ENCODE assay signal across 1 cellular context in the genomic region with DNA sequence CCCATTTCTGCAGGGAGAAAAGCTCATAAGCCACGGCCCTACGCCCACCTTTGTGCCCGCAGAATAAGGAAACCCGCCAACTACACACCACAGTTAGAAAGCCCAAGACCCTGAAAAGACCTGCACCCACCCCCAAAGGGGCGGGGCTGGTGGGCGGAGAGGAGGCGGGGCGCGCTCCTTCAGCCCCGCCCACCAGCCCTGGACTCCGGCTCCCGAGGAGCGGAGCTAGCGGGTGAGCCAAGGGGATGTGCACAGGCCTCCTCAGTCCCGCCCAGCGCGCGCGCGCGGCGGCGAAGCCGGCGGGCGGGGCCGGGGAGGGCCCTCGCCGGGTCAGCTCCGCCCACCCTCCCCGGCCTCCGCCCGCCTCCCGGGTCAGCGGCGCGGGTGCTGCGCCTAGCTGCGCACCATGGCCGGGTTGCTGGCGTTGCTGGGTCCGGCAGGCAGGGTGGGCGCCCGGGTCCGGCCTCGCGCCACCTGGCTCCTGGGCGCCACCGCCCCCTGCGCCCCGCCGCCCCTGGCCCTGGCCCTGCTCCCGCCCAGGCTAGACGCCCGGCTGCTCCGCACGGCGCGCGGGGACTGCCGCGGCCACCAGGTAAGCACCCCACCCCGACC.
TF ChIP-seq lines count a peak whose summit lies in the region.

A gene with protein sequence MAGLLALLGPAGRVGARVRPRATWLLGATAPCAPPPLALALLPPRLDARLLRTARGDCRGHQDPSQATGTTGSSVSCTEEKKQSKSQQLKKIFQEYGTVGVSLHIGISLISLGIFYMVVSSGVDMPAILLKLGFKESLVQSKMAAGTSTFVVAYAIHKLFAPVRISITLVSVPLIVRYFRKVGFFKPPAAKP (plus strand): TSS at position 375 of the 612 bp plus-strand sequence. CDS start 32 bp downstream, at position 407.

TF ChIP-seq in HepG2, 621 proteins besides CTCF, POLR2A, EP300 and RAD21 (continued from another document and continues in another):
- TF ChIP-seq, protein P1, sequence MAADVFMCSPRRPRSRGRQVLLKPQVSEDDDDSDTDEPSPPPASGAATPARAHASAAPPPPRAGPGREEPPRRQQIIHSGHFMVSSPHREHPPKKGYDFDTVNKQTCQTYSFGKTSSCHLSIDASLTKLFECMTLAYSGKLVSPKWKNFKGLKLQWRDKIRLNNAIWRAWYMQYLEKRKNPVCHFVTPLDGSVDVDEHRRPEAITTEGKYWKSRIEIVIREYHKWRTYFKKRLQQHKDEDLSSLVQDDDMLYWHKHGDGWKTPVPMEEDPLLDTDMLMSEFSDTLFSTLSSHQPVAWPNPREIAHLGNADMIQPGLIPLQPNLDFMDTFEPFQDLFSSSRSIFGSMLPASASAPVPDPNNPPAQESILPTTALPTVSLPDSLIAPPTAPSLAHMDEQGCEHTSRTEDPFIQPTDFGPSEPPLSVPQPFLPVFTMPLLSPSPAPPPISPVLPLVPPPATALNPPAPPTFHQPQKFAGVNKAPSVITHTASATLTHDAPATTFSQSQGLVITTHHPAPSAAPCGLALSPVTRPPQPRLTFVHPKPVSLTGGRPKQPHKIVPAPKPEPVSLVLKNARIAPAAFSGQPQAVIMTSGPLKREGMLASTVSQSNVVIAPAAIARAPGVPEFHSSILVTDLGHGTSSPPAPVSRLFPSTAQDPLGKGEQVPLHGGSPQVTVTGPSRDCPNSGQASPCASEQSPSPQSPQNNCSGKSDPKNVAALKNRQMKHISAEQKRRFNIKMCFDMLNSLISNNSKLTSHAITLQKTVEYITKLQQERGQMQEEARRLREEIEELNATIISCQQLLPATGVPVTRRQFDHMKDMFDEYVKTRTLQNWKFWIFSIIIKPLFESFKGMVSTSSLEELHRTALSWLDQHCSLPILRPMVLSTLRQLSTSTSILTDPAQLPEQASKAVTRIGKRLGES (CRISPR knock-in tag; IDR thresholded peaks at IDR 0.05; ENCODE audit: borderline replicate concordance) = no peak
- peak; percentile 8; the same call in 1 of the 2 replicates for TF ChIP-seq ZNF558 (CRISPR knock-in tag; IDR thresholded peaks at IDR 0.05; ENCODE audit: borderline replicate concordance)
- TF ChIP-seq KLF13 (CRISPR knock-in tag; IDR thresholded peaks at IDR 0.05) = no peak
- TF ChIP-seq, protein P2, sequence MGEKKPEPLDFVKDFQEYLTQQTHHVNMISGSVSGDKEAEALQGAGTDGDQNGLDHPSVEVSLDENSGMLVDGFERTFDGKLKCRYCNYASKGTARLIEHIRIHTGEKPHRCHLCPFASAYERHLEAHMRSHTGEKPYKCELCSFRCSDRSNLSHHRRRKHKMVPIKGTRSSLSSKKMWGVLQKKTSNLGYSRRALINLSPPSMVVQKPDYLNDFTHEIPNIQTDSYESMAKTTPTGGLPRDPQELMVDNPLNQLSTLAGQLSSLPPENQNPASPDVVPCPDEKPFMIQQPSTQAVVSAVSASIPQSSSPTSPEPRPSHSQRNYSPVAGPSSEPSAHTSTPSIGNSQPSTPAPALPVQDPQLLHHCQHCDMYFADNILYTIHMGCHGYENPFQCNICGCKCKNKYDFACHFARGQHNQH (CRISPR knock-in tag; IDR thresholded peaks at IDR 0.05) = 0 out of 2 replicates have a peak, but pooled peaks have one; percentile 18
- TF ChIP-seq ZFYVE20 (CRISPR knock-in tag; IDR thresholded peaks at IDR 0.05; ENCODE audit: borderline replicate concordance, low read depth) = no peak
- TF ChIP-seq RCOR2 (CRISPR knock-in tag; IDR thresholded peaks at IDR 0.05) = no peak
- no peak for TF ChIP-seq PPARG (CRISPR knock-in tag; conservative IDR thresholded peaks at IDR 0.05)
- no peak for TF ChIP-seq NAIF1 (CRISPR knock-in tag; IDR thresholded peaks at IDR 0.05; ENCODE audit: borderline replicate concordance)
- no peak for TF ChIP-seq ZNF703 (CRISPR knock-in tag; IDR thresholded peaks at IDR 0.05; ENCODE audit: borderline replicate concordance)
- TF ChIP-seq, protein P3, sequence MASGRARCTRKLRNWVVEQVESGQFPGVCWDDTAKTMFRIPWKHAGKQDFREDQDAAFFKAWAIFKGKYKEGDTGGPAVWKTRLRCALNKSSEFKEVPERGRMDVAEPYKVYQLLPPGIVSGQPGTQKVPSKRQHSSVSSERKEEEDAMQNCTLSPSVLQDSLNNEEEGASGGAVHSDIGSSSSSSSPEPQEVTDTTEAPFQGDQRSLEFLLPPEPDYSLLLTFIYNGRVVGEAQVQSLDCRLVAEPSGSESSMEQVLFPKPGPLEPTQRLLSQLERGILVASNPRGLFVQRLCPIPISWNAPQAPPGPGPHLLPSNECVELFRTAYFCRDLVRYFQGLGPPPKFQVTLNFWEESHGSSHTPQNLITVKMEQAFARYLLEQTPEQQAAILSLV (CRISPR knock-in tag; IDR thresholded peaks at IDR 0.05; ENCODE audit: borderline replicate concordance) = no peak
- TF ChIP-seq PTBP1 (IDR thresholded peaks at IDR 0.05; ENCODE audit: low read depth, low read length, poor library complexity, severe bottlenecking) = peak; percentile 45
- TF ChIP-seq SRSF9 (IDR thresholded peaks at IDR 0.05; ENCODE audit: borderline replicate concordance, insufficient read depth, low read depth, low read length, poor library complexity, severe bottlenecking) = no peak
- TF ChIP-seq ZNF329 (CRISPR knock-in tag; IDR thresholded peaks at IDR 0.05; ENCODE audit: low read depth) = no peak
- TF ChIP-seq CCAR2 (optimal IDR thresholded peaks at IDR 0.05; ENCODE audit: low read depth, low read length) = no peak
- TF ChIP-seq CREM (IDR thresholded peaks at IDR 0.05) = no peak
- TF ChIP-seq CREM (CRISPR knock-in tag; IDR thresholded peaks at IDR 0.05) = no peak
- TF ChIP-seq, protein P4, sequence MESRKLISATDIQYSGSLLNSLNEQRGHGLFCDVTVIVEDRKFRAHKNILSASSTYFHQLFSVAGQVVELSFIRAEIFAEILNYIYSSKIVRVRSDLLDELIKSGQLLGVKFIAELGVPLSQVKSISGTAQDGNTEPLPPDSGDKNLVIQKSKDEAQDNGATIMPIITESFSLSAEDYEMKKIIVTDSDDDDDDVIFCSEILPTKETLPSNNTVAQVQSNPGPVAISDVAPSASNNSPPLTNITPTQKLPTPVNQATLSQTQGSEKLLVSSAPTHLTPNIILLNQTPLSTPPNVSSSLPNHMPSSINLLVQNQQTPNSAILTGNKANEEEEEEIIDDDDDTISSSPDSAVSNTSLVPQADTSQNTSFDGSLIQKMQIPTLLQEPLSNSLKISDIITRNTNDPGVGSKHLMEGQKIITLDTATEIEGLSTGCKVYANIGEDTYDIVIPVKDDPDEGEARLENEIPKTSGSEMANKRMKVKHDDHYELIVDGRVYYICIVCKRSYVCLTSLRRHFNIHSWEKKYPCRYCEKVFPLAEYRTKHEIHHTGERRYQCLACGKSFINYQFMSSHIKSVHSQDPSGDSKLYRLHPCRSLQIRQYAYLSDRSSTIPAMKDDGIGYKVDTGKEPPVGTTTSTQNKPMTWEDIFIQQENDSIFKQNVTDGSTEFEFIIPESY (CRISPR knock-in tag; IDR thresholded peaks at IDR 0.05) = no peak
- TF ChIP-seq SRY (CRISPR knock-in tag; IDR thresholded peaks at IDR 0.05) = no peak
- TF ChIP-seq ZNF501 (CRISPR knock-in tag; IDR thresholded peaks at IDR 0.05) = no peak
- TF ChIP-seq SYNCRIP (IDR thresholded peaks at IDR 0.05; ENCODE audit: insufficient read depth, low read depth, low read length) = no peak
- TF ChIP-seq, protein P5, sequence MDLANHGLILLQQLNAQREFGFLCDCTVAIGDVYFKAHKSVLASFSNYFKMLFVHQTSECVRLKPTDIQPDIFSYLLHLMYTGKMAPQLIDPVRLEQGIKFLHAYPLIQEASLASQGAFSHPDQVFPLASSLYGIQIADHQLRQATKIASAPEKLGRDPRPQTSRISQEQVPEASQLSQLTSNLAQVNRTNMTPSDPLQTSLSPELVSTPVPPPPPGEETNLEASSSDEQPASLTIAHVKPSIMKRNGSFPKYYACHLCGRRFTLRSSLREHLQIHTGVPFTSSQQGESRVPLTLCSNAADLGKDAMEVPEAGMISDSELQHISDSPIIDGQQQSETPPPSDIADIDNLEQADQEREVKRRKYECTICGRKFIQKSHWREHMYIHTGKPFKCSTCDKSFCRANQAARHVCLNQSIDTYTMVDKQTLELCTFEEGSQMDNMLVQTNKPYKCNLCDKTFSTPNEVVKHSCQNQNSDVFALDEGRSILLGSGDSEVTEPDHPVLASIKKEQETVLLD (CRISPR knock-in tag; IDR thresholded peaks at IDR 0.05; ENCODE audit: low read depth) = 0 out of 2 replicates have a peak, but pooled peaks have one; percentile 43
- peak; percentile 96 for TF ChIP-seq MAZ (IDR thresholded peaks at IDR 0.05; ENCODE audit: borderline replicate concordance, low read depth, low read length)
- no peak; the same call in 1 of the 2 replicates for TF ChIP-seq MAZ (CRISPR knock-in tag; IDR thresholded peaks at IDR 0.05; ENCODE audit: low read depth)
- TF ChIP-seq, protein P6, sequence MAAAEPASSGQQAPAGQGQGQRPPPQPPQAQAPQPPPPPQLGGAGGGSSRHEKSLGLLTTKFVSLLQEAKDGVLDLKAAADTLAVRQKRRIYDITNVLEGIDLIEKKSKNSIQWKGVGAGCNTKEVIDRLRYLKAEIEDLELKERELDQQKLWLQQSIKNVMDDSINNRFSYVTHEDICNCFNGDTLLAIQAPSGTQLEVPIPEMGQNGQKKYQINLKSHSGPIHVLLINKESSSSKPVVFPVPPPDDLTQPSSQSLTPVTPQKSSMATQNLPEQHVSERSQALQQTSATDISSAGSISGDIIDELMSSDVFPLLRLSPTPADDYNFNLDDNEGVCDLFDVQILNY (CRISPR knock-in tag; conservative IDR thresholded peaks at IDR 0.05) = no peak
- TF ChIP-seq JUNB (CRISPR knock-in tag; IDR thresholded peaks at IDR 0.05; ENCODE audit: borderline replicate concordance) = no peak
- no peak for TF ChIP-seq MEIS1 (CRISPR knock-in tag; IDR thresholded peaks at IDR 0.05; ENCODE audit: borderline replicate concordance)
- no peak for TF ChIP-seq EHMT2 (IDR thresholded peaks at IDR 0.05; ENCODE audit: borderline replicate concordance, low read depth, low read length)
- no peak for TF ChIP-seq SIN3A (IDR thresholded peaks at IDR 0.05; ENCODE audit: borderline replicate concordance, low read depth, low read length)
- peak; percentile 55 for TF ChIP-seq POLR2AphosphoS5 (IDR thresholded peaks at IDR 0.05; ENCODE audit: low read depth, low read length)
- peak; percentile 17 for TF ChIP-seq TBL1XR1 (IDR thresholded peaks at IDR 0.05; ENCODE audit: borderline replicate concordance, low read length, partially characterized antibody)
- TF ChIP-seq FOXJ3 (CRISPR knock-in tag; IDR thresholded peaks at IDR 0.05; ENCODE audit: borderline replicate concordance) = no peak
- no peak for TF ChIP-seq PHF21A (CRISPR knock-in tag; IDR thresholded peaks at IDR 0.05)
- TF ChIP-seq TSC22D2 (CRISPR knock-in tag; IDR thresholded peaks at IDR 0.05; ENCODE audit: borderline replicate concordance) = no peak
- TF ChIP-seq ELF1 (CRISPR knock-in tag; IDR thresholded peaks at IDR 0.05) = no peak; the same call in 1 of the 2 replicates
- TF ChIP-seq BHLHE40 (IDR thresholded peaks at IDR 0.05; ENCODE audit: low read length) = no peak
- no peak for TF ChIP-seq HMG20B (CRISPR knock-in tag; conservative IDR thresholded peaks at IDR 0.05)
- TF ChIP-seq, protein P7, sequence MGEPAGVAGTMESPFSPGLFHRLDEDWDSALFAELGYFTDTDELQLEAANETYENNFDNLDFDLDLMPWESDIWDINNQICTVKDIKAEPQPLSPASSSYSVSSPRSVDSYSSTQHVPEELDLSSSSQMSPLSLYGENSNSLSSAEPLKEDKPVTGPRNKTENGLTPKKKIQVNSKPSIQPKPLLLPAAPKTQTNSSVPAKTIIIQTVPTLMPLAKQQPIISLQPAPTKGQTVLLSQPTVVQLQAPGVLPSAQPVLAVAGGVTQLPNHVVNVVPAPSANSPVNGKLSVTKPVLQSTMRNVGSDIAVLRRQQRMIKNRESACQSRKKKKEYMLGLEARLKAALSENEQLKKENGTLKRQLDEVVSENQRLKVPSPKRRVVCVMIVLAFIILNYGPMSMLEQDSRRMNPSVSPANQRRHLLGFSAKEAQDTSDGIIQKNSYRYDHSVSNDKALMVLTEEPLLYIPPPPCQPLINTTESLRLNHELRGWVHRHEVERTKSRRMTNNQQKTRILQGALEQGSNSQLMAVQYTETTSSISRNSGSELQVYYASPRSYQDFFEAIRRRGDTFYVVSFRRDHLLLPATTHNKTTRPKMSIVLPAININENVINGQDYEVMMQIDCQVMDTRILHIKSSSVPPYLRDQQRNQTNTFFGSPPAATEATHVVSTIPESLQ (CRISPR knock-in tag; conservative IDR thresholded peaks at IDR 0.05) = no peak
- no peak for TF ChIP-seq SP1 (IDR thresholded peaks at IDR 0.05)
- TF ChIP-seq SP1 (CRISPR knock-in tag; IDR thresholded peaks at IDR 0.05) = peak; percentile 93
- no peak for TF ChIP-seq ZNF782 (CRISPR knock-in tag; IDR thresholded peaks at IDR 0.05; ENCODE audit: borderline replicate concordance)
- no peak for TF ChIP-seq NFATC3 (CRISPR knock-in tag; IDR thresholded peaks at IDR 0.05)
- TF ChIP-seq ZNF766 (CRISPR knock-in tag; IDR thresholded peaks at IDR 0.05; ENCODE audit: borderline replicate concordance) = 0 out of 2 replicates have a peak, but pooled peaks have one; percentile 22
- no peak for TF ChIP-seq NFE2L1 (CRISPR knock-in tag; IDR thresholded peaks at IDR 0.05; ENCODE audit: borderline replicate concordance)
- no peak for TF ChIP-seq ADNP (CRISPR knock-in tag; IDR thresholded peaks at IDR 0.05)
- TF ChIP-seq GATAD2A (CRISPR knock-in tag; IDR thresholded peaks at IDR 0.05) = peak; percentile 10; the same call in 1 of the 2 replicates
- no peak for TF ChIP-seq PLRG1 (conservative IDR thresholded peaks at IDR 0.05)
- TF ChIP-seq, protein P8, sequence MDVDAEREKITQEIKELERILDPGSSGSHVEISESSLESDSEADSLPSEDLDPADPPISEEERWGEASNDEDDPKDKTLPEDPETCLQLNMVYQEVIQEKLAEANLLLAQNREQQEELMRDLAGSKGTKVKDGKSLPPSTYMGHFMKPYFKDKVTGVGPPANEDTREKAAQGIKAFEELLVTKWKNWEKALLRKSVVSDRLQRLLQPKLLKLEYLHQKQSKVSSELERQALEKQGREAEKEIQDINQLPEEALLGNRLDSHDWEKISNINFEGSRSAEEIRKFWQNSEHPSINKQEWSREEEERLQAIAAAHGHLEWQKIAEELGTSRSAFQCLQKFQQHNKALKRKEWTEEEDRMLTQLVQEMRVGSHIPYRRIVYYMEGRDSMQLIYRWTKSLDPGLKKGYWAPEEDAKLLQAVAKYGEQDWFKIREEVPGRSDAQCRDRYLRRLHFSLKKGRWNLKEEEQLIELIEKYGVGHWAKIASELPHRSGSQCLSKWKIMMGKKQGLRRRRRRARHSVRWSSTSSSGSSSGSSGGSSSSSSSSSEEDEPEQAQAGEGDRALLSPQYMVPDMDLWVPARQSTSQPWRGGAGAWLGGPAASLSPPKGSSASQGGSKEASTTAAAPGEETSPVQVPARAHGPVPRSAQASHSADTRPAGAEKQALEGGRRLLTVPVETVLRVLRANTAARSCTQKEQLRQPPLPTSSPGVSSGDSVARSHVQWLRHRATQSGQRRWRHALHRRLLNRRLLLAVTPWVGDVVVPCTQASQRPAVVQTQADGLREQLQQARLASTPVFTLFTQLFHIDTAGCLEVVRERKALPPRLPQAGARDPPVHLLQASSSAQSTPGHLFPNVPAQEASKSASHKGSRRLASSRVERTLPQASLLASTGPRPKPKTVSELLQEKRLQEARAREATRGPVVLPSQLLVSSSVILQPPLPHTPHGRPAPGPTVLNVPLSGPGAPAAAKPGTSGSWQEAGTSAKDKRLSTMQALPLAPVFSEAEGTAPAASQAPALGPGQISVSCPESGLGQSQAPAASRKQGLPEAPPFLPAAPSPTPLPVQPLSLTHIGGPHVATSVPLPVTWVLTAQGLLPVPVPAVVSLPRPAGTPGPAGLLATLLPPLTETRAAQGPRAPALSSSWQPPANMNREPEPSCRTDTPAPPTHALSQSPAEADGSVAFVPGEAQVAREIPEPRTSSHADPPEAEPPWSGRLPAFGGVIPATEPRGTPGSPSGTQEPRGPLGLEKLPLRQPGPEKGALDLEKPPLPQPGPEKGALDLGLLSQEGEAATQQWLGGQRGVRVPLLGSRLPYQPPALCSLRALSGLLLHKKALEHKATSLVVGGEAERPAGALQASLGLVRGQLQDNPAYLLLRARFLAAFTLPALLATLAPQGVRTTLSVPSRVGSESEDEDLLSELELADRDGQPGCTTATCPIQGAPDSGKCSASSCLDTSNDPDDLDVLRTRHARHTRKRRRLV (CRISPR knock-in tag; IDR thresholded peaks at IDR 0.05) = no peak
